14 cellular contexts compared by ENCODE assay signal in genomic region chr1:75097686-75098085, GRCh38. TPM values are rescaled to one million over a fixed set of nuclear protein-coding genes. Genes with fewer than 3 reads are reported as not detected.
DNase-seq lines count a peak whose midpoint lies in the region; ATAC-seq and TF ChIP-seq lines count a peak whose summit lies in the region.
"Had no signal": no experiment of that assay in that cellular context is flagged by ENCODE, and none has a peak within 500 bp of the region (broad histone marks: within the 10 kb centered on the region; RNA-seq: fewer than 3 reads in every experiment).

No MANE protein-coding gene starts in this region.

- TF ChIP-seq CTCF in body of pancreas (IDR thresholded peaks at IDR 0.05): no peak

- POLR2A ChIA-PET in activated CD8-positive, alpha-beta T cell treated with anti-CD3 and anti-CD28 coated beads, Interleukin-2, amount 10 ng/mL, durations not matched to agents 7 days and 5 days (lab: Charles Lee): no interaction called here

- intact Hi-C loops in body of pancreas (cut with DNase I): no loop called here

- ATAC-seq in body of pancreas: no peak
- ATAC-seq in activated CD8-positive, alpha-beta T cell treated with anti-CD3 and anti-CD28 coated beads, Interleukin-2, amount 10 ng/mL, durations not matched to agents 7 days and 5 days: no peak

- H3K27ac Mint-ChIP-seq in activated CD8-positive, alpha-beta T cell treated with anti-CD3 and anti-CD28 coated beads, Interleukin-2, amount 10 ng/mL, durations not matched to agents 7 days and 5 days: no peak overlapping the region
- H3K27ac Mint-ChIP-seq: stimulated activated naive CD8-positive, alpha-beta T cell treated with anti-CD3 and anti-CD28 coated beads, Interleukin-15, Interleukin-2, amounts not matched to agents 100 ng/mL and 50 ng/mL, for 24 hours had no signal

- CTCF ChIA-PET in activated CD8-positive, alpha-beta T cell treated with anti-CD3 and anti-CD28 coated beads, Interleukin-2, amount 10 ng/mL, durations not matched to agents 7 days and 5 days (lab: Charles Lee): no interaction called here

- no peaks in the 10 kb centered on the region for H3K9me3 Mint-ChIP-seq in activated CD8-positive, alpha-beta T cell treated with anti-CD3 and anti-CD28 coated beads, Interleukin-2, amount 10 ng/mL, durations not matched to agents 7 days and 5 days (ENCODE audit: insufficient read depth)

- H3K27me3 Mint-ChIP-seq in activated CD8-positive, alpha-beta T cell treated with anti-CD3 and anti-CD28 coated beads, Interleukin-2, amount 10 ng/mL, durations not matched to agents 7 days and 5 days (ENCODE audit: low read depth): no peaks in the 10 kb centered on the region
- H3K27me3 Mint-ChIP-seq: stimulated activated naive CD8-positive, alpha-beta T cell treated with anti-CD3 and anti-CD28 coated beads, Interleukin-15, Interleukin-2, amounts not matched to agents 100 ng/mL and 50 ng/mL, for 24 hours had no signal

- no peak overlapping the region for H3K4me3 ChIP-seq in body of pancreas
- H3K4me3 ChIP-seq: smooth muscle cell had no signal

- H3K4me1 Mint-ChIP-seq in activated CD8-positive, alpha-beta T cell treated with anti-CD3 and anti-CD28 coated beads, Interleukin-2, amount 10 ng/mL, durations not matched to agents 7 days and 5 days (ENCODE audit: low read depth): no peaks in the 10 kb centered on the region

- H3K4me1 ChIP-seq in body of pancreas: no peaks in the 10 kb centered on the region

- no peaks in the 10 kb centered on the region for H3K9me3 ChIP-seq in body of pancreas

- peak; percentile 11 for DNase-seq in Daoy (ENCODE audit: low read depth)
- DNase-seq in NCI-H1105 treated with DMSO at 0.1 percent for 48 hours (lab: John Stamatoyannopoulos, UW): peak; percentile 34
- DNase-seq in body of pancreas: peak; percentile 10 to 59 (median 16)
- DNase-seq in pons (ENCODE audit: low spot score): peak; percentile 7
- no peak for DNase-seq in activated CD8-positive, alpha-beta T cell treated with anti-CD3 and anti-CD28 coated beads, Interleukin-2, amount 10 ng/mL, durations not matched to agents 7 days and 5 days
- DNase-seq in DMS79 (lab: John Stamatoyannopoulos, UW): no peak
- no peak for DNase-seq in OCI-M1 (lab: John Stamatoyannopoulos, UW)
- DNase-seq: COR-L47, cortex of kidney, HCEC 1CT had no signal

- H3K36me3 ChIP-seq in body of pancreas (replicated peaks in 1 of 2; ENCODE audit: insufficient read depth in 1 of 2, low read depth in 2 of 2): no peaks in the 10 kb centered on the region

- no peak overlapping the region for H3K4me3 Mint-ChIP-seq in activated CD8-positive, alpha-beta T cell treated with anti-CD3 and anti-CD28 coated beads, Interleukin-2, amount 10 ng/mL, durations not matched to agents 7 days and 5 days
- H3K4me3 Mint-ChIP-seq: stimulated activated naive CD8-positive, alpha-beta T cell treated with anti-CD3 and anti-CD28 coated beads, Interleukin-15, Interleukin-2, amounts not matched to agents 100 ng/mL and 50 ng/mL, for 24 hours had no signal

- no peak for TF ChIP-seq POLR2A in body of pancreas (IDR thresholded peaks at IDR 0.05)

- no peaks in the 10 kb centered on the region for H3K36me3 Mint-ChIP-seq in activated CD8-positive, alpha-beta T cell treated with anti-CD3 and anti-CD28 coated beads, Interleukin-2, amount 10 ng/mL, durations not matched to agents 7 days and 5 days (ENCODE audit: low read depth)

- H3K27ac ChIP-seq in body of pancreas: no peak overlapping the region

- no peaks in the 10 kb centered on the region for H3K27me3 ChIP-seq in body of pancreas

- 13 to 32% methylated on average over 1 of the region's 1 CpG for WGBS in body of pancreas, 2 donors

RNA-seq across cellular contexts. Expression of gene LHX8, which starts 36.5 kb away (rescaled TPM):
- 0.46 TPM in 1 of 2 replicates, not detected in the other for total RNA-seq in Daoy (2014; rRNA removed; shearing (Covaris generic))
- total RNA-seq in body of pancreas: not detected
- not detected for total RNA-seq in activated CD8-positive, alpha-beta T cell treated with anti-CD3 and anti-CD28 coated beads, Interleukin-2, amount 10 ng/mL, durations not matched to agents 7 days and 5 days
- total RNA-seq: mesenteric fat pad; smooth muscle cell; T-helper 1 cell treated with Interleukin-12 subunit alpha and Interleukin-12 subunit beta and Interleukin-4 antibody, amounts not matched to agents 30 ng/mL and 1 ng/mL, for 36 hours had no signal

Comparison
In these comparisons a context has a peak if more than half of its experiments do, and no peak if none do; other contexts are left out.
1. DNase-seq: peak in Daoy (single experiment), NCI-H1105 treated with DMSO at 0.1 percent for 48 hours (single experiment), body of pancreas (4 of 4) and pons (single experiment); none in activated CD8-positive, alpha-beta T cell treated with anti-CD3 and anti-CD28 coated beads, Interleukin-2, amount 10 ng/mL, durations not matched to agents 7 days and 5 days (single experiment), DMS79 (single experiment) and OCI-M1 (single experiment).